In genomic region chr7:142616842-142617241, GRCh38 we compare ENCODE assay signal across 15 cellular contexts.
"Had no signal": no experiment of that assay in that cellular context is flagged by ENCODE, and none has a peak within 500 bp of the region (broad histone marks: within the 10 kb centered on the region; RNA-seq: fewer than 3 reads in every experiment).

No MANE protein-coding gene starts in this region.

- H3K27ac ChIP-seq: body of pancreas, ovary, thoracic aorta had no signal

- H3K9me3 ChIP-seq: body of pancreas, ovary, thoracic aorta had no signal

- H3K4me3 Mint-ChIP-seq: dendritic cell treated with granulocyte-macrophage colony-stimulating factor and Interleukin-4, amounts not matched to agents 40 ng/mL and 50 ng/mL, for 4 days; neural crest cell had no signal

- H3K9me3 Mint-ChIP-seq: dendritic cell treated with granulocyte-macrophage colony-stimulating factor and Interleukin-4, amounts not matched to agents 40 ng/mL and 50 ng/mL, for 4 days; effector memory CD8-positive, alpha-beta T cell; neural crest cell; stimulated activated naive CD8-positive, alpha-beta T cell treated with anti-CD3 and anti-CD28 coated beads, Interleukin-15, Interleukin-2, amounts not matched to agents 100 ng/mL and 50 ng/mL, for 24 hours had no signal

- H3K4me3 ChIP-seq: body of pancreas, ovary, thoracic aorta had no signal

- H3K36me3 ChIP-seq: ovary, thoracic aorta had no signal

- ATAC-seq: body of pancreas; effector memory CD8-positive, alpha-beta T cell had no signal

- H3K4me1 Mint-ChIP-seq: neural crest cell had no signal

- H3K27ac Mint-ChIP-seq: dendritic cell treated with granulocyte-macrophage colony-stimulating factor and Interleukin-4, amounts not matched to agents 40 ng/mL and 50 ng/mL, for 4 days had no signal

- DNase-seq: activated CD4-positive, alpha-beta T cell treated with anti-CD3 and anti-CD28 coated beads for 1 hour; activated effector memory CD4-positive, alpha-beta T cell treated with anti-CD3 and anti-CD28 coated beads, Interleukin-2, amount 50 U/mL, for 16 hours; amniotic stem cell; body of pancreas; effector memory CD8-positive, alpha-beta T cell; hypothalamus; kidney glomerular epithelial cell; ovary; SIG-M5; stimulated activated CD4-positive, alpha-beta T cell treated with anti-CD3 and anti-CD28 coated beads, Interleukin-2, amount 100 ng/mL, for 48 hours; T1000 had no signal

- H3K27me3 ChIP-seq: body of pancreas, ovary had no signal
